Comparison of ENCODE assay signal across 25 cellular contexts in genomic region chr17:73138541-73139138, GRCh38. TPM values are rescaled to one million over a fixed set of nuclear protein-coding genes. Genes with fewer than 3 reads are reported as not detected.
DNase-seq lines count a peak whose midpoint lies in the region; ATAC-seq, FAIRE-seq and TF ChIP-seq lines count a peak whose summit lies in the region.
"Had no signal": no experiment of that assay in that cellular context is flagged by ENCODE, and none has a peak within 500 bp of the region (broad histone marks: within the 10 kb centered on the region; RNA-seq: fewer than 3 reads in every experiment).

No MANE protein-coding gene starts in this region.

- H3K27ac ChIP-seq in HepG2 (ENCODE audit: extremely low read length, insufficient read depth, low read length): no peak overlapping the region
- H3K27ac ChIP-seq in right lobe of liver: no peak overlapping the region
- H3K27ac ChIP-seq in body of pancreas: no peak overlapping the region
- H3K27ac ChIP-seq in esophagus muscularis mucosa (replicated peaks in 1 of 4): no peak overlapping the region
- H3K27ac ChIP-seq: HL-60, neutrophil, psoas muscle had no signal

- TF ChIP-seq POLR2A in HepG2 (IDR thresholded peaks at IDR 0.05; ENCODE audit: insufficient read depth in 1 of 2, low read depth in 2 of 2, low read length in 2 of 2) (no peak), right lobe of liver (IDR thresholded peaks at IDR 0.05) (no peak), body of pancreas (IDR thresholded peaks at IDR 0.05) (no peak), esophagus muscularis mucosa (IDR thresholded peaks at IDR 0.05; ENCODE audit: low read depth) (no peak), GM12891 (IDR thresholded peaks at IDR 0.05; ENCODE audit: low read depth, low read length) (no peak)

- H3K9me3 ChIP-seq in HepG2 (ENCODE audit: low read length): no peaks in the 10 kb centered on the region
- H3K9me3 ChIP-seq in right lobe of liver: no peaks in the 10 kb centered on the region
- H3K9me3 ChIP-seq in body of pancreas: no peaks in the 10 kb centered on the region
- no peaks in the 10 kb centered on the region for H3K9me3 ChIP-seq in esophagus muscularis mucosa
- H3K9me3 ChIP-seq: neutrophil, psoas muscle had no signal

- H3K4me1 ChIP-seq in HepG2 (ENCODE audit: insufficient read depth, low read length) (no peaks in the 10 kb centered on the region), right lobe of liver (no peaks in the 10 kb centered on the region), body of pancreas (no peaks in the 10 kb centered on the region), esophagus muscularis mucosa (no peaks in the 10 kb centered on the region)
- H3K4me1 ChIP-seq: psoas muscle had no signal

- no peak overlapping the region for H2AFZ ChIP-seq in HepG2 (ENCODE audit: low read length)

- intact Hi-C loops in HepG2 (cut with micrococcal nuclease; ENCODE audit: unreplicated experiment): no loop called here
- intact Hi-C loops in right lobe of liver (cut with DNase I): no loop called here
- intact Hi-C loops in body of pancreas (cut with DNase I): no loop called here
- intact Hi-C loops in esophagus muscularis mucosa (cut with DNase I): no loop called here

- H3K79me2 ChIP-seq in HepG2 (ENCODE audit: insufficient read depth, low read length): no peaks in the 10 kb centered on the region

- CTCF ChIA-PET in HepG2 (lab: Yijun Ruan, JAX; ENCODE audit: low intra/inter-chr PET ratio, low total read pairs): no interaction called here

- no peak overlapping the region for H3K4me2 ChIP-seq in HepG2 (ENCODE audit: low read depth, low read length)

- ATAC-seq in HepG2 (peak; percentile 58), right lobe of liver (no peak), body of pancreas (no peak), HG03097 (IDR thresholded peaks at IDR 0.05; ENCODE audit: low FRiP score, unreplicated experiment) (no peak)
- ATAC-seq: esophagus mucosa, psoas muscle, WTC11 had no signal

- H3K27me3 ChIP-seq in HepG2 (ENCODE audit: control insufficient read depth in 1 of 2, insufficient read depth in 2 of 2, low read length in 2 of 2) (peaks cover 6 to 26% of the 10 kb centered on the region in 2 experiments), right lobe of liver (no peaks in the 10 kb centered on the region), body of pancreas (no peaks in the 10 kb centered on the region), esophagus muscularis mucosa (peaks cover 0 to 27% (median 0%) of the 10 kb centered on the region in 4 donors)
- H3K27me3 ChIP-seq: neutrophil had no signal

- POLR2A ChIA-PET in HepG2 (lab: Yijun Ruan, JAX): no interaction called here

- WGBS in HepG2 (ENCODE audit: low lambda C conversion rate): 31% methylated on average over 9 of the region's 11 CpGs
- WGBS in right lobe of liver (ENCODE audit: insufficient coverage, low coverage, low lambda C conversion rate, missing lambda C conversion rate): 62% methylated on average over 5 of the region's 11 CpGs
- WGBS in body of pancreas, 2 donors: 56 to 61% methylated on average over 11 of the region's 11 CpGs
- 69% methylated on average over 8 of the region's 11 CpGs for WGBS in esophagus muscularis mucosa

- H3K4me3 ChIP-seq in HepG2 (replicated peaks in 1 of 3; ENCODE audit: insufficient read depth in 1 of 3, low read depth in 2 of 3, low read length in 3 of 3) (no peak overlapping the region), right lobe of liver (no peak overlapping the region), body of pancreas (no peak overlapping the region), esophagus muscularis mucosa (no peak overlapping the region)
- H3K4me3 ChIP-seq: lung, psoas muscle had no signal

- no peaks in the 10 kb centered on the region for H4K20me1 ChIP-seq in HepG2 (ENCODE audit: insufficient read depth, low read length)

- H3K9ac ChIP-seq in HepG2 (ENCODE audit: insufficient read depth, low read depth, low read length): no peak overlapping the region

- no peak for TF ChIP-seq CTCF in HepG2 (CRISPR knock-in tag; IDR thresholded peaks at IDR 0.05)
- TF ChIP-seq CTCF in right lobe of liver (IDR thresholded peaks at IDR 0.05): no peak
- TF ChIP-seq CTCF in body of pancreas (IDR thresholded peaks at IDR 0.05): no peak
- TF ChIP-seq CTCF in esophagus muscularis mucosa (IDR thresholded peaks at IDR 0.05): no peak

- no peaks in the 10 kb centered on the region for H3K36me3 ChIP-seq in HepG2 (replicated peaks in 1 of 2; ENCODE audit: control insufficient read depth in 1 of 2, insufficient read depth in 2 of 2, low read length in 2 of 2)
- no peaks in the 10 kb centered on the region for H3K36me3 ChIP-seq in right lobe of liver
- no peaks in the 10 kb centered on the region for H3K36me3 ChIP-seq in body of pancreas (replicated peaks in 1 of 2; ENCODE audit: insufficient read depth in 1 of 2, low read depth in 2 of 2)
- no peaks in the 10 kb centered on the region for H3K36me3 ChIP-seq in esophagus muscularis mucosa
- H3K36me3 ChIP-seq: neutrophil had no signal

- no peak for DNase-seq in HepG2 (ENCODE audit: low spot score)
- no peak for DNase-seq in right lobe of liver
- DNase-seq in NCI-H1694 (lab: John Stamatoyannopoulos, UW): peak; percentile 8
- peak in 3 of 4 donors; percentile 32 to 52 (median 48) for DNase-seq in body of pancreas
- DNase-seq in esophagus muscularis mucosa (ENCODE audit: extremely low spot score): no peak
- DNase-seq in GM12891 (ENCODE audit: insufficient read length, low spot score): no peak
- DNase-seq in NCI-H446 (lab: John Stamatoyannopoulos, UW): no peak
- DNase-seq: activated CD4-positive, alpha-beta T cell treated with anti-CD3 and anti-CD28 coated beads, Interleukin-2, amount 50 U/mL, for 48 hours; activated CD8-positive, alpha-beta memory T cell treated with anti-CD3 and anti-CD28 coated beads, Interleukin-2, amount 50 U/mL, for 48 hours; effector memory CD4-positive, alpha-beta T cell; GF-D8; HFFc6; hypothalamus; NCI-H187; psoas muscle; stimulated activated CD4-positive, alpha-beta T cell treated with anti-CD3 and anti-CD28 coated beads, Interleukin-1b, Interleukin-23, amount 100 ng/mL, for 48 hours; T-helper 9 cell had no signal

- TF ChIP-seq EP300 in HepG2 (IDR thresholded peaks at IDR 0.05; ENCODE audit: low read depth in 2 of 2, low read length in 2 of 2): no peak
- TF ChIP-seq EP300 in HepG2 (CRISPR knock-in tag; IDR thresholded peaks at IDR 0.05; ENCODE audit: borderline replicate concordance): no peak
- no peak for TF ChIP-seq EP300 in esophagus muscularis mucosa (IDR thresholded peaks at IDR 0.05)

- BruUV-seq in HepG2 (replicated peaks; lab: Mats Ljungman, UMichigan): no TSS peak

- TF ChIP-seq RAD21 in HepG2 (CRISPR knock-in tag; IDR thresholded peaks at IDR 0.05): no peak

- in situ Hi-C loops in HepG2 (cut with HindIII; ENCODE audit: extremely low pct_ligation_motif_present, low pct_unique_long_range_greater_than_20kb): no loop called here

- FAIRE-seq in HepG2 (lab: Jason Lieb, UNC): no peak
- FAIRE-seq in GM12891 (lab: Jason Lieb, UNC): no peak
- FAIRE-seq: frontal cortex, keratinocyte had no signal

RNA-seq across cellular contexts. Expression of gene SSTR2, which starts 26.2 kb away (rescaled TPM):
- total RNA-seq in HepG2 (2016; rRNA removed; fragmentation: Illumina TruSeq; extraction: Trizol) (not detected in 2 replicates), right lobe of liver (1 to 10 TPM in 1 of 6 experiments, under 1 TPM in 5; 0.12 to 1.2 (median 0.51) TPM), body of pancreas (1 to 10 TPM in 1 of 2 donors, under 1 TPM in 1; 0.66 to 1.0 TPM), esophagus muscularis mucosa (1 to 10 TPM in 3 of 4 donors, under 1 TPM in 1; 0.42 to 2.0 (median 1.7) TPM)
- not detected in 2 replicates for total RNA-seq in HepG2 (2016; cell fraction: cytosol; rRNA removed; fragmentation: Illumina TruSeq; extraction: Trizol; ENCODE audit: low read depth)
- total RNA-seq in HepG2 (2016; cell fraction: insoluble cytoplasmic fraction; rRNA removed; fragmentation: Illumina TruSeq; extraction: Trizol): 0.04 TPM in 1 of 2 replicates, not detected in the other
- total RNA-seq in HepG2 (2016; cell fraction: membrane; rRNA removed; fragmentation: Illumina TruSeq; extraction: Trizol): 0.03 TPM in 1 of 2 replicates, not detected in the other
- not detected in 2 replicates for total RNA-seq in HepG2 (2016; cell fraction: nucleus; rRNA removed; fragmentation: Illumina TruSeq; extraction: Trizol)
- polyA plus RNA-seq in HepG2 (2011; rRNA removed): 0.01 and 0.04 TPM in 2 replicates
- 0.05 TPM in 2 replicates for polyA plus RNA-seq in HepG2 (2011; cell fraction: cytosol; rRNA removed)
- 0.03 TPM in 2 replicates for polyA plus RNA-seq in HepG2 (2011; cell fraction: nucleus; rRNA removed)
- polyA plus RNA-seq in HepG2 (2012): 0.03 and 0.21 TPM in 2 replicates
- 0.02 TPM in 1 of 2 replicates, not detected in the other for polyA plus RNA-seq in HepG2 (2016; cell fraction: cytosol; fragmentation: Illumina TruSeq; extraction: Trizol; ENCODE audit: low read depth)
- not detected in 2 replicates for polyA plus RNA-seq in HepG2 (2016; cell fraction: insoluble cytoplasmic fraction; fragmentation: Illumina TruSeq; extraction: Trizol; ENCODE audit: low read depth)
- polyA plus RNA-seq in HepG2 (2016; cell fraction: membrane; fragmentation: Illumina TruSeq; extraction: Trizol; ENCODE audit: low read depth): 0.02 TPM in 1 of 2 replicates, not detected in the other
- not detected in 2 replicates for polyA plus RNA-seq in HepG2 (2016; cell fraction: nucleus; fragmentation: Illumina TruSeq; extraction: Trizol; ENCODE audit: insufficient read depth, low read depth)
- 0.07 and 0.14 TPM in 2 replicates for polyA minus RNA-seq in HepG2 (2011; rRNA and poly(A)+ RNA removed; ENCODE audit: low replicate concordance)
- not detected in 2 replicates for polyA minus RNA-seq in HepG2 (2011; cell fraction: cytosol; rRNA and poly(A)+ RNA removed)
- polyA minus RNA-seq in HepG2 (2011; cell fraction: nucleus; rRNA and poly(A)+ RNA removed): under 0.01 and 0.12 TPM in 2 replicates
- 0.68 TPM for polyA plus RNA-seq in GM12891 (2012; ENCODE audit: low read depth, missing spikeins)
- total RNA-seq: esophagus mucosa had no signal
- polyA plus RNA-seq: keratinocyte had no signal

RNA-seq across cellular contexts. Expression of gene SLC39A11, which starts 46.2 kb away (rescaled TPM):
- total RNA-seq in HepG2 (2016; rRNA removed; fragmentation: Illumina TruSeq; extraction: Trizol) (19.2 and 31.5 TPM in 2 replicates), right lobe of liver (10 to 100 TPM; 25.4 to 49.6 (median 39.3) TPM), body of pancreas (10 to 100 TPM; 27.8 to 39.6 TPM), esophagus muscularis mucosa (10 to 100 TPM in 3 of 4 donors, 1 to 10 TPM in 1; 7.5 to 20.2 (median 18.4) TPM)
- 4.1 and 5.7 TPM in 2 replicates for total RNA-seq in HepG2 (2016; cell fraction: cytosol; rRNA removed; fragmentation: Illumina TruSeq; extraction: Trizol; ENCODE audit: low read depth)
- total RNA-seq in HepG2 (2016; cell fraction: insoluble cytoplasmic fraction; rRNA removed; fragmentation: Illumina TruSeq; extraction: Trizol): 17.6 and 30.8 TPM in 2 replicates
- total RNA-seq in HepG2 (2016; cell fraction: membrane; rRNA removed; fragmentation: Illumina TruSeq; extraction: Trizol): 11.7 and 12.9 TPM in 2 replicates
- 44.0 and 45.4 TPM in 2 replicates for total RNA-seq in HepG2 (2016; cell fraction: nucleus; rRNA removed; fragmentation: Illumina TruSeq; extraction: Trizol)
- 17.2 and 18.4 TPM in 2 replicates for polyA plus RNA-seq in HepG2 (2011; rRNA removed)
- 16.2 and 18.4 TPM in 2 replicates for polyA plus RNA-seq in HepG2 (2011; cell fraction: cytosol; rRNA removed)
- polyA plus RNA-seq in HepG2 (2011; cell fraction: nucleus; rRNA removed): 15.4 and 18.6 TPM in 2 replicates
- polyA plus RNA-seq in HepG2 (2012): 17.7 and 24.6 TPM in 2 replicates
- 2.6 and 3.2 TPM in 2 replicates for polyA plus RNA-seq in HepG2 (2016; cell fraction: cytosol; fragmentation: Illumina TruSeq; extraction: Trizol; ENCODE audit: low read depth)
- 14.1 and 14.5 TPM in 2 replicates for polyA plus RNA-seq in HepG2 (2016; cell fraction: insoluble cytoplasmic fraction; fragmentation: Illumina TruSeq; extraction: Trizol; ENCODE audit: low read depth)
- 6.3 and 6.4 TPM in 2 replicates for polyA plus RNA-seq in HepG2 (2016; cell fraction: membrane; fragmentation: Illumina TruSeq; extraction: Trizol; ENCODE audit: low read depth)
- polyA plus RNA-seq in HepG2 (2016; cell fraction: nucleus; fragmentation: Illumina TruSeq; extraction: Trizol; ENCODE audit: insufficient read depth, low read depth): 27.4 and 30.8 TPM in 2 replicates
- polyA minus RNA-seq in HepG2 (2011; rRNA and poly(A)+ RNA removed; ENCODE audit: low replicate concordance): 37.9 and 99.2 TPM in 2 replicates
- polyA minus RNA-seq in HepG2 (2011; cell fraction: cytosol; rRNA and poly(A)+ RNA removed): 19.3 and 20.3 TPM in 2 replicates
- polyA minus RNA-seq in HepG2 (2011; cell fraction: nucleus; rRNA and poly(A)+ RNA removed): 52.5 and 61.2 TPM in 2 replicates
- polyA plus RNA-seq in GM12891 (2012; ENCODE audit: low read depth, missing spikeins): 11.0 TPM

RNA-seq across cellular contexts. Expression of gene COG1, which starts 54.2 kb away (rescaled TPM):
- total RNA-seq in HepG2 (2016; rRNA removed; fragmentation: Illumina TruSeq; extraction: Trizol) (30.4 and 36.6 TPM in 2 replicates), right lobe of liver (10 to 100 TPM; 10.5 to 24.7 (median 16.9) TPM), body of pancreas (10 to 100 TPM; 34.8 to 42.5 TPM), esophagus muscularis mucosa (10 to 100 TPM; 19.1 to 36.5 (median 27.3) TPM)
- 31.1 and 36.5 TPM in 2 replicates for total RNA-seq in HepG2 (2016; cell fraction: cytosol; rRNA removed; fragmentation: Illumina TruSeq; extraction: Trizol; ENCODE audit: low read depth)
- 27.8 and 35.5 TPM in 2 replicates for total RNA-seq in HepG2 (2016; cell fraction: insoluble cytoplasmic fraction; rRNA removed; fragmentation: Illumina TruSeq; extraction: Trizol)
- 23.1 and 24.1 TPM in 2 replicates for total RNA-seq in HepG2 (2016; cell fraction: membrane; rRNA removed; fragmentation: Illumina TruSeq; extraction: Trizol)
- total RNA-seq in HepG2 (2016; cell fraction: nucleus; rRNA removed; fragmentation: Illumina TruSeq; extraction: Trizol): 30.5 and 33.6 TPM in 2 replicates
- 39.7 and 42.4 TPM in 2 replicates for polyA plus RNA-seq in HepG2 (2011; rRNA removed)
- polyA plus RNA-seq in HepG2 (2011; cell fraction: cytosol; rRNA removed): 17.6 and 17.9 TPM in 2 replicates
- polyA plus RNA-seq in HepG2 (2011; cell fraction: nucleus; rRNA removed): 109 and 125 TPM in 2 replicates
- 39.9 and 40.8 TPM in 2 replicates for polyA plus RNA-seq in HepG2 (2012)
- polyA plus RNA-seq in HepG2 (2016; cell fraction: cytosol; fragmentation: Illumina TruSeq; extraction: Trizol; ENCODE audit: low read depth): 7.6 and 9.4 TPM in 2 replicates
- polyA plus RNA-seq in HepG2 (2016; cell fraction: insoluble cytoplasmic fraction; fragmentation: Illumina TruSeq; extraction: Trizol; ENCODE audit: low read depth): 29.1 and 39.8 TPM in 2 replicates
- 12.3 and 15.1 TPM in 2 replicates for polyA plus RNA-seq in HepG2 (2016; cell fraction: membrane; fragmentation: Illumina TruSeq; extraction: Trizol; ENCODE audit: low read depth)
- 67.3 and 73.0 TPM in 2 replicates for polyA plus RNA-seq in HepG2 (2016; cell fraction: nucleus; fragmentation: Illumina TruSeq; extraction: Trizol; ENCODE audit: insufficient read depth, low read depth)
- polyA minus RNA-seq in HepG2 (2011; rRNA and poly(A)+ RNA removed; ENCODE audit: low replicate concordance): 29.1 and 63.0 TPM in 2 replicates
- polyA minus RNA-seq in HepG2 (2011; cell fraction: cytosol; rRNA and poly(A)+ RNA removed): 21.6 and 22.3 TPM in 2 replicates
- polyA minus RNA-seq in HepG2 (2011; cell fraction: nucleus; rRNA and poly(A)+ RNA removed): 95.8 and 106 TPM in 2 replicates
- 18.0 TPM for polyA plus RNA-seq in GM12891 (2012; ENCODE audit: low read depth, missing spikeins)

Comparison
In these comparisons a context has a peak if more than half of its experiments do, and no peak if none do; other contexts are left out.
1. DNase-seq: peak in NCI-H1694 (single experiment) and body of pancreas (3 of 4); none in HepG2 (single experiment), right lobe of liver (0 of 3), esophagus muscularis mucosa (single experiment), GM12891 (single experiment) and NCI-H446 (0 of 2).